ENCODE assay signal across 1 cellular context in genomic region chr21:37862536-37862935, GRCh38.
TF ChIP-seq lines count a peak whose summit lies in the region.

No MANE protein-coding gene starts in this region.

TF ChIP-seq in HepG2, 621 proteins besides CTCF, POLR2A, EP300 and RAD21 (continued from another document):
- TF ChIP-seq ZNF782 (CRISPR knock-in tag; IDR thresholded peaks at IDR 0.05; ENCODE audit: borderline replicate concordance) (no peak), ZFYVE20 (CRISPR knock-in tag; IDR thresholded peaks at IDR 0.05; ENCODE audit: borderline replicate concordance, low read depth) (no peak)
- TF ChIP-seq, protein P1, sequence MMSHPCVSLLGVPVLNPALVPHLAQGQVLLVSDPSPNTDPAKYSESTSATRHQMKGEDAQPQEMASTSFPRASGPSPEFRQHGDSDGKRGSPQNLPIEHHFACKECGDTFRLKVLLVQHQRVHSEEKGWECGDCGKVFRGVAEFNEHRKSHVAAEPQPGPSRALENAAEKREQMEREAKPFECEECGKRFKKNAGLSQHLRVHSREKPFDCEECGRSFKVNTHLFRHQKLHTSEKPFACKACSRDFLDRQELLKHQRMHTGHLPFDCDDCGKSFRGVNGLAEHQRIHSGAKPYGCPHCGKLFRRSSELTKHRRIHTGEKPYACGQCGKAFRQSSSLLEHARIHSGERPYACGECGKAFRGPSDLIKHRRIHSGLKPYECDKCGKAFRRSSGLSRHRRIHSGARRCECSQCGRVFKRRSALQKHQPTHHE (CRISPR knock-in tag; IDR thresholded peaks at IDR 0.05; ENCODE audit: borderline replicate concordance), result no peak
